Comparison of ENCODE assay signal across 11 cellular contexts in genomic region chr18:68177807-68178702, GRCh38.
DNase-seq lines count a peak whose midpoint lies in the region; ATAC-seq and TF ChIP-seq lines count a peak whose summit lies in the region.
"Had no signal": no experiment of that assay in that cellular context is flagged by ENCODE, and none has a peak within 500 bp of the region (broad histone marks: within the 10 kb centered on the region; RNA-seq: fewer than 3 reads in every experiment).

No MANE protein-coding gene starts in this region.

- H3K36me3 ChIP-seq in PC-3 (ENCODE audit: low read depth, low read length) (no peaks in the 10 kb centered on the region), stomach (no peaks in the 10 kb centered on the region)
- H3K36me3 ChIP-seq: HAP-1 had no signal

- ATAC-seq in PC-3 (peak; percentile 88), GM18873 (IDR thresholded peaks at IDR 0.05; ENCODE audit: low FRiP score, unreplicated experiment) (no peak)

- H3K9me2 ChIP-seq in PC-3 (replicated peaks; ENCODE audit: low read length) = no peaks in the 10 kb centered on the region

- 41 to 48% (median 46%) methylated on average over 6 of the region's 6 CpGs for WGBS in stomach, 5 donors

- H3K9ac ChIP-seq in PC-3 (ENCODE audit: low read length) = no peak overlapping the region

- no peaks in the 10 kb centered on the region for H3F3A ChIP-seq in PC-3 (ENCODE audit: low read length, unreplicated experiment)

- no TSS peak for BruUV-seq in PC-3 (replicated peaks; lab: Mats Ljungman, UMichigan)

- no peak for TF ChIP-seq POLR2A in stomach (IDR thresholded peaks at IDR 0.05)

- no peaks in the 10 kb centered on the region for H3K27me3 ChIP-seq in PC-3 (ENCODE audit: low read length)
- H3K27me3 ChIP-seq in stomach = no peaks in the 10 kb centered on the region

- DNase-seq in NCI-H1694 treated with DMSO at 0.1 percent for 48 hours (lab: John Stamatoyannopoulos, UW) = peak; percentile 14
- no peak for DNase-seq in NCI-H1694 (lab: John Stamatoyannopoulos, UW)
- DNase-seq in PC-3 = peak; percentile 98
- DNase-seq in fibroblast of mammary gland (ENCODE audit: low read depth) = peak; percentile 95
- peak; percentile 25 for DNase-seq in stomach
- DNase-seq in stimulated activated CD4-positive, alpha-beta T cell treated with anti-CD3 and anti-CD28 coated beads, Interleukin-12 subunit alpha, Interleukin-12 subunit beta, amount 100 ng/mL, for 4 hours = no peak
- DNase-seq in central memory CD4-positive, alpha-beta T cell = no peak
- DNase-seq: activated CD4-positive, alpha-beta T cell treated with anti-CD3 and anti-CD28 coated beads, Interleukin-2, amount 50 U/mL, for 4 hours had no signal

- H4K20me1 ChIP-seq in PC-3 (ENCODE audit: low read length) = no peaks in the 10 kb centered on the region

- CTCF ChIA-PET in PC-3 (lab: Charles Lee) = no interaction called here

- H3K4me3 ChIP-seq in PC-3 (ENCODE audit: low read length) = no peak overlapping the region
- no peak overlapping the region for H3K4me3 ChIP-seq in fibroblast of mammary gland (ENCODE audit: control insufficient read depth, low read depth, low read length)
- no peak overlapping the region for H3K4me3 ChIP-seq in stomach
- H3K4me3 ChIP-seq: HAP-1 had no signal

- POLR2A ChIA-PET in PC-3 (lab: Charles Lee; ENCODE audit: unreplicated experiment) = interaction anchor here (0.6 kb wide), 1 partner anchor 662 kb away, joined by 9 read pairs; the partner anchor contains the start of gene DSEL

- no peak overlapping the region for H2AFZ ChIP-seq in PC-3 (ENCODE audit: low read length)

- H3K27ac ChIP-seq in PC-3 (ENCODE audit: low read length) = peak overlapping the region; percentile 54
- H3K27ac ChIP-seq in stomach = no peak overlapping the region
- H3K27ac ChIP-seq: HL-60 had no signal

- TF ChIP-seq CTCF in PC-3 (conservative IDR thresholded peaks at IDR 0.05; ENCODE audit: low read depth, low read length) (no peak), fibroblast of mammary gland (conservative IDR thresholded peaks at IDR 0.05; ENCODE audit: control insufficient read depth, insufficient read depth, low read depth, low read length) (no peak), stomach (IDR thresholded peaks at IDR 0.05) (no peak)

- no peak overlapping the region for H3K4me2 ChIP-seq in PC-3 (ENCODE audit: low read length)

- no peak for TF ChIP-seq EP300 in stomach (IDR thresholded peaks at IDR 0.05)

- intact Hi-C loops in PC-3 (cut with micrococcal nuclease) = loop anchor here (5.0 kb wide), 1 partner anchor 661 kb away; the partner anchor contains the start of gene DSEL
- intact Hi-C loops in stomach (cut with DNase I; ENCODE audit: low total_unique reads) = no loop called here

- no peaks in the 10 kb centered on the region for H3K79me2 ChIP-seq in PC-3 (ENCODE audit: low read length)

- H3K9me3 ChIP-seq in PC-3 (ENCODE audit: low read length) (no peaks in the 10 kb centered on the region), stomach (no peaks in the 10 kb centered on the region)
- H3K9me3 ChIP-seq: HAP-1 had no signal

- H3K4me1 ChIP-seq in PC-3 (ENCODE audit: insufficient read depth, low read length) (peaks cover 36% of the 10 kb centered on the region), stomach (peaks cover 0 to 10% (median 7%) of the 10 kb centered on the region in 4 donors)
- H3K4me1 ChIP-seq: HAP-1 had no signal

Comparison
In these comparisons a context has a peak if more than half of its experiments do, and no peak if none do; other contexts are left out.
1. DNase-seq: peak in NCI-H1694 treated with DMSO at 0.1 percent for 48 hours (single experiment), PC-3 (single experiment), fibroblast of mammary gland (single experiment) and stomach (single experiment); none in NCI-H1694 (single experiment), stimulated activated CD4-positive, alpha-beta T cell treated with anti-CD3 and anti-CD28 coated beads, Interleukin-12 subunit alpha, Interleukin-12 subunit beta, amount 100 ng/mL, for 4 hours (single experiment) and central memory CD4-positive, alpha-beta T cell (single experiment).